In genomic region chr13:47932953-47933687, GRCh38 we compare ENCODE assay signal across 15 cellular contexts.
DNase-seq lines count a peak whose midpoint lies in the region; ATAC-seq, FAIRE-seq and TF ChIP-seq lines count a peak whose summit lies in the region.
"Had no signal": no experiment of that assay in that cellular context is flagged by ENCODE, and none has a peak within 500 bp of the region (broad histone marks: within the 10 kb centered on the region; RNA-seq: fewer than 3 reads in every experiment).

No MANE protein-coding gene starts in this region.

- POLR2A ChIA-PET in GM10248 (lab: Yijun Ruan, JAX), result no interaction called here

- peak; percentile 9 for FAIRE-seq in GM12892 (lab: Jason Lieb, UNC)

- TF ChIP-seq POLR2A in GM12892 (IDR thresholded peaks at IDR 0.05; ENCODE audit: low read depth, low read length), result no peak

- ATAC-seq in left lung (no peak), GM19023 (IDR thresholded peaks at IDR 0.05; ENCODE audit: unreplicated experiment) (no peak)
- ATAC-seq: CD8-positive, alpha-beta T cell had no signal

- H3K27ac ChIP-seq in HUES6 (ENCODE audit: low read depth, low read length), result peak overlapping the region; percentile 91
- H3K27ac ChIP-seq in left lung, result no peak overlapping the region
- H3K27ac ChIP-seq: GM23248, sigmoid colon, suprapubic skin had no signal

- H3K9me3 ChIP-seq in HUES6 (ENCODE audit: control insufficient read depth, insufficient read depth, low read depth, low read length) (peaks cover 18% of the 10 kb centered on the region), left lung (peaks cover 0 to 3% of the 10 kb centered on the region in 2 donors)
- H3K9me3 ChIP-seq: sigmoid colon, suprapubic skin had no signal

- peak overlapping the region; percentile 71 for H3K9ac ChIP-seq in HUES6 (ENCODE audit: low read length)
- H3K9ac ChIP-seq: GM23248 had no signal

- intact Hi-C loops in left lung (cut with DNase I), result no loop called here

- peaks cover 31% of the 10 kb centered on the region for H3K4me1 ChIP-seq in HUES6 (ENCODE audit: control insufficient read depth, insufficient read depth, low read length)
- H3K4me1 ChIP-seq in left lung, result no peaks in the 10 kb centered on the region
- H3K4me1 ChIP-seq: sigmoid colon, suprapubic skin had no signal

- no peak overlapping the region for H3K4me3 ChIP-seq in HUES6 (ENCODE audit: low read depth, low read length)
- no peak overlapping the region for H3K4me3 ChIP-seq in left lung
- H3K4me3 ChIP-seq: GM23248, sigmoid colon, suprapubic skin had no signal

- no peak for TF ChIP-seq CTCF in left lung (IDR thresholded peaks at IDR 0.05)
- no peak for TF ChIP-seq CTCF in GM10248 (IDR thresholded peaks at IDR 0.05; ENCODE audit: control extremely low read depth, extremely low read depth, low read depth, missing control alignments)

- CTCF ChIA-PET in GM10248 (lab: Yijun Ruan, JAX), result no interaction called here

- H3K27me3 ChIP-seq in HUES6 (ENCODE audit: control insufficient read depth, insufficient read depth, low read length) (no peaks in the 10 kb centered on the region), left lung (no peaks in the 10 kb centered on the region)
- H3K27me3 ChIP-seq: sigmoid colon, suprapubic skin had no signal

- DNase-seq in GM12892 (ENCODE audit: insufficient read length), result no peak
- peak; percentile 12 for DNase-seq in NCI-H774 (lab: John Stamatoyannopoulos, UW)
- peak; percentile 62 for DNase-seq in left kidney (ENCODE audit: low read depth, low spot score)
- DNase-seq in left lung, result no peak
- no peak for DNase-seq in DMS 273 treated with DMSO at 0.1 percent for 48 hours (lab: John Stamatoyannopoulos, UW)
- DNase-seq in GM10248 (ENCODE audit: extremely low spot score), result no peak
- DNase-seq: CD8-positive, alpha-beta T cell; GM23248; immature natural killer cell; NCI-H446; SHP77 treated with DMSO at 0.1 percent for 48 hours; sigmoid colon had no signal

- H3K36me3 ChIP-seq in HUES6 (ENCODE audit: control insufficient read depth, insufficient read depth, low read length), result peaks cover 21% of the 10 kb centered on the region
- H3K36me3 ChIP-seq in left lung, result peaks cover 0 to 1% of the 10 kb centered on the region in 2 donors
- H3K36me3 ChIP-seq: sigmoid colon, suprapubic skin had no signal

Comparison
In these comparisons a context has a peak if more than half of its experiments do, and no peak if none do; other contexts are left out.
1. DNase-seq: peak in NCI-H774 (single experiment) and left kidney (single experiment); none in GM12892 (single experiment), left lung (0 of 2), DMS 273 treated with DMSO at 0.1 percent for 48 hours (single experiment) and GM10248 (single experiment).